2 cellular contexts compared by ENCODE assay signal in the genomic region with DNA sequence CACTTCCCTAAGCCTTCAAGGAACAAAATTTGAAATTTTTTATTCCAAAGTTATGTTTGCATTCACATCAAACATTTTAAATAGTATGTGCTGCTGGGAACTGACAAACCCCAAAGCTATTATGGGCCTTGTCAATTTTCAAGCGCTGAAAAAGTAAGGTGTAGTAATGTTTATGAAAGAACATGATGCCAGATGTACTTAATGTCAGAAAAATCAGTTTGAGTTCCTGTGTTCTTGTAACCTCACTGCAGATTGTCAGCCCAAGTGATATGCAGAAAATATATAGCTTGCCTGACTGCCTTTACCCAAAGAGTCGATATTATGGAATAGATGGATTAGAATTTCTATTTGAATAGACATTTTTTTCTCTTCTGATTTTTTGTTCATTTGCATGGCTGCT.
"Had no signal": no experiment of that assay in that cellular context is flagged by ENCODE, and none has a peak within 500 bp of the region (broad histone marks: within the 10 kb centered on the region; RNA-seq: fewer than 3 reads in every experiment).

No MANE protein-coding gene starts in this region.

- H3K4me3 ChIP-seq: GM12878 had no signal

- DNase-seq: GF-D8 had no signal
